30 cellular contexts compared by ENCODE assay signal in the genomic region with DNA sequence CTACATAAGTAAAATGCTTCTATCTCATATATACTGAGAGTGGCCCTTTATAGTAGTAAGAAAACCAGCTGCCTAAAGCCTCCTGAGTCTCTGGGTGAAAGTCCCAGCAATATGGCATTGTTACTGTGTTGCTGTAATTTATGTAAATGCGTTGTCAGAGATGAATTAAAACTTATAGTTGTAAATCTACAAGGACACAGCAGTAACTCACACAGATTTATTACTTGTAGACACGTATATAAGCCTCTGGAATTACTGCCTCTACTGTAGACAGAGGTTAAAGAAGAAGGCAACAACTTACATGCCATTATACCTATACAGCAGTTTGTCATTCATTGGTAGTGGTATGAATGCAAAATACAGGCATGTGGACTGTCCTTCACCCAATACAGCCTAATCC.
"Had no signal": no experiment of that assay in that cellular context is flagged by ENCODE, and none has a peak within 500 bp of the region (broad histone marks: within the 10 kb centered on the region; RNA-seq: fewer than 3 reads in every experiment).

No MANE protein-coding gene starts in this region.

- FAIRE-seq: endometrium, endothelial cell of umbilical vein had no signal

- H3K4me3 ChIP-seq: adrenal gland, body of pancreas, esophagus squamous epithelium, gastroesophageal sphincter, heart right ventricle, hepatocyte had no signal

- ATAC-seq: activated CD4-positive, CD25-positive, alpha-beta regulatory T cell treated with anti-CD3 and anti-CD28 coated beads, Interleukin-2, amount 50 U/mL, for 24 hours; activated CD8-positive, alpha-beta T cell treated with anti-CD3 and anti-CD28 coated beads for 36 hours; activated naive CD8-positive, alpha-beta T cell treated with anti-CD3 and anti-CD28 coated beads, Interleukin-2, amount 50 U/mL, for 24 hours; activated T-cell treated with anti-CD3 and anti-CD28 coated beads, Interleukin-2, amount 50 U/mL, for 4 hours; activated T-helper 17 cell treated with anti-CD3 and anti-CD28 coated beads, Interleukin-2, amount 50 U/mL, for 72 hours; body of pancreas; gastroesophageal sphincter; heart right ventricle had no signal

- H3K27ac ChIP-seq: adrenal gland, body of pancreas, epithelial cell of prostate, esophagus squamous epithelium, gastroesophageal sphincter, heart right ventricle, hepatocyte, WERI-Rb-1 had no signal

- H3K9me3 ChIP-seq: adrenal gland, body of pancreas, esophagus squamous epithelium, gastroesophageal sphincter, heart right ventricle had no signal

- H3K4me1 ChIP-seq: adrenal gland, body of pancreas, esophagus squamous epithelium, heart right ventricle had no signal

- DNase-seq: activated B cell treated with CpG ODN at 0.5 μM for 24 hours; activated CD4-positive, alpha-beta T cell treated with anti-CD3 and anti-CD28 coated beads for 48 hours; activated CD4-positive, alpha-beta T cell treated with anti-CD3 and anti-CD28 coated beads, Interleukin-2, amount 50 U/mL, for 1 hour; activated CD4-positive, alpha-beta T cell treated with anti-CD3 and anti-CD28 coated beads, Interleukin-2, amount 50 U/mL, for 48 hours; activated CD8-positive, alpha-beta memory T cell treated with anti-CD3 and anti-CD28 coated beads for 24 hours; activated CD8-positive, alpha-beta T cell treated with anti-CD3 and anti-CD28 coated beads for 36 hours; activated effector memory CD4-positive, alpha-beta T cell treated with anti-CD3 and anti-CD28 coated beads, Interleukin-2, amount 50 U/mL, for 16 hours; activated naive CD4-positive, alpha-beta T cell treated with anti-CD3 and anti-CD28 coated beads for 36 hours; activated naive CD8-positive, alpha-beta T cell treated with anti-CD3 and anti-CD28 coated beads for 36 hours; activated naive CD8-positive, alpha-beta T cell treated with anti-CD3 and anti-CD28 coated beads, Interleukin-2, amount 50 U/mL, for 24 hours; activated T-cell treated with anti-CD3 and anti-CD28 coated beads, Interleukin-2, amount 50 U/mL, for 4 hours; adrenal gland; amygdala; aorta; body of pancreas; caudate nucleus; cortex of kidney; effector CD8-positive, alpha-beta T cell; esophagus squamous epithelium; foreskin melanocyte; heart right ventricle; T1000 had no signal

- H3K36me3 ChIP-seq: adrenal gland, WERI-Rb-1 had no signal

- H3K27me3 ChIP-seq: adrenal gland, body of pancreas, esophagus squamous epithelium, gastroesophageal sphincter, heart right ventricle, hepatocyte had no signal
